In the genomic region with DNA sequence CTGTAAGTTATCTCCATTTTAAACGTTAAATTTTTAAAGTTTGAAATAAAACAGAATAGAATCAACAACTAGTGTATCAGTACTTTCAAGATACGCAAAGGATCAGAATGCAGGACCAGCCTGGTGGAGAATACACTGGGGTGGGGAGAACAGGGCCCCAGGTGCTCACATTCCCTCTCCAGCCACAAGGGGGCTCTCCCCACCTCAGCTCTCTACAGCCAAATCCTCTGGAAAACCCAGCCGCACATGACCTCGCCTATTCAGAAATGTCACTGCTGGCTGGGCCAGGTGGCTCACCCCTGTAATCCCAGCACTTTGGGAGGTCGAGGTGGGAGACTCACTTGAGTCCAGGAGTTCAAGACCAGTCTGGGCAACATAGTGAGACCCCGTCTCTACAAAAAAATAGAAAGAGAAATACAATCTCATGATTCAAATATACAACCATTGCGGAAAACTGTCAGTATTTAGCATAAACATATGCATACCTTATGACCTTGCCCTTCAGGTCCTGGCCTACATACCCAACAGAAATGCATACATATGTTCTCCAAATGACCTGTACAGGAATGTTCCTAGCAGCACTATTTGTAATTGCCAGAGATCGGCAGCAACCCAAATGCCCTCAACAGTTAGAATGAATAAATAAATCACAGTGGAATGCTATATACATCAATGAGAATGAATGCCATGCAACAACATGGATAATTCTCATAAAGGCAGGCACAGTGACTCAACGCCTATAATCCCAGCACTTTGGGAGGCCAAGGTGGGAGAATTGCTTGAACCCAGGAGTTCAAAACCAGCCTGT, we compare ENCODE assay signal across 9 cellular contexts. TPM values are rescaled to one million over a fixed set of nuclear protein-coding genes. Genes with fewer than 3 reads are reported as not detected.
DNase-seq lines count a peak whose midpoint lies in the region; ATAC-seq and TF ChIP-seq lines count a peak whose summit lies in the region.
"Had no signal": no experiment of that assay in that cellular context is flagged by ENCODE, and none has a peak within 500 bp of the region (broad histone marks: within the 10 kb centered on the region; RNA-seq: fewer than 3 reads in every experiment).

No MANE protein-coding gene starts in this region.

- H3K36me3 Mint-ChIP-seq in activated naive CD4-positive, alpha-beta T cell treated with anti-CD3 and anti-CD28 coated beads, Interleukin-2, amount 50 U/mL, for 72 hours: peaks cover 0 to 7% of the 10 kb centered on the region in 2 donors

- no peaks in the 10 kb centered on the region for H3K79me2 ChIP-seq in SU-DHL-6 (ENCODE audit: insufficient read depth, low read length)

- no peaks in the 10 kb centered on the region for H3F3A ChIP-seq in SU-DHL-6 (ENCODE audit: insufficient read depth)

- H3K9me3 ChIP-seq in SU-DHL-6 (ENCODE audit: insufficient read depth, low read length): no peaks in the 10 kb centered on the region
- no peaks in the 10 kb centered on the region for H3K9me3 ChIP-seq in right atrium auricular region

- peak; percentile 37 for DNase-seq in G401 (ENCODE audit: low spot score)
- DNase-seq in LNCaP clone FGC (ENCODE audit: low read depth): no peak
- peak; percentile 68 to 72 for DNase-seq in activated naive CD4-positive, alpha-beta T cell treated with anti-CD3 and anti-CD28 coated beads, Interleukin-2, amount 50 U/mL, for 72 hours (ENCODE audit: low spot score in 2 of 2)
- DNase-seq in right atrium auricular region (ENCODE audit: low spot score): peak; percentile 61
- DNase-seq in stimulated activated CD4-positive, alpha-beta T cell treated with anti-CD3 and anti-CD28 coated beads, Interleukin-12 subunit alpha, Interleukin-12 subunit beta, amount 100 ng/mL, for 48 hours (ENCODE audit: low read depth in 2 of 3, low spot score in 1 of 3): peak; percentile 37 to 66 (median 49)

- H2AFZ ChIP-seq in SU-DHL-6 (ENCODE audit: low read depth, low read length, severe bottlenecking): no peak overlapping the region

- H3K4me3 ChIP-seq in LNCaP clone FGC (ENCODE audit: low read depth, low read length) (no peak overlapping the region), SU-DHL-6 (ENCODE audit: insufficient read depth, low read length, poor library complexity, severe bottlenecking) (no peak overlapping the region), right atrium auricular region (no peak overlapping the region)

- no peak overlapping the region for H3K9ac ChIP-seq in SU-DHL-6 (ENCODE audit: low read length)

- H4K20me1 ChIP-seq in SU-DHL-6 (ENCODE audit: low read depth, low read length): no peaks in the 10 kb centered on the region

- no peaks in the 10 kb centered on the region for H3K9me2 ChIP-seq in SU-DHL-6 (replicated peaks; ENCODE audit: insufficient read depth, low read length)

- H3K4me2 ChIP-seq in SU-DHL-6 (ENCODE audit: low read depth, low read length, poor library complexity, severe bottlenecking): no peak overlapping the region

- H3K27ac Mint-ChIP-seq in activated naive CD4-positive, alpha-beta T cell treated with anti-CD3 and anti-CD28 coated beads, Interleukin-2, amount 50 U/mL, for 72 hours: no peak overlapping the region

- no peaks in the 10 kb centered on the region for H3K27me3 ChIP-seq in SU-DHL-6 (ENCODE audit: low read length)
- no peaks in the 10 kb centered on the region for H3K27me3 ChIP-seq in right atrium auricular region

- no peaks in the 10 kb centered on the region for H3K4me1 ChIP-seq in right atrium auricular region

- peak; percentile 49 for TF ChIP-seq CTCF in LNCaP clone FGC (IDR thresholded peaks at IDR 0.05; ENCODE audit: control insufficient read depth, extremely low read depth, insufficient read depth)
- TF ChIP-seq CTCF in SU-DHL-6 (IDR thresholded peaks at IDR 0.05; ENCODE audit: insufficient read depth, low read length, poor library complexity, severe bottlenecking): peak; percentile 71
- TF ChIP-seq CTCF in right atrium auricular region (IDR thresholded peaks at IDR 0.05): peak; percentile 21 to 75

- peaks cover 0 to 7% of the 10 kb centered on the region in 2 donors for H3K9me3 Mint-ChIP-seq in activated naive CD4-positive, alpha-beta T cell treated with anti-CD3 and anti-CD28 coated beads, Interleukin-2, amount 50 U/mL, for 72 hours

- H3K27ac ChIP-seq in SU-DHL-6 (ENCODE audit: low read depth, low read length): no peak overlapping the region
- H3K27ac ChIP-seq in right atrium auricular region: no peak overlapping the region

- no peaks in the 10 kb centered on the region for H3K36me3 ChIP-seq in SU-DHL-6 (ENCODE audit: low read length)
- H3K36me3 ChIP-seq in right atrium auricular region: no peaks in the 10 kb centered on the region

- in situ Hi-C loops in G401 (cut with HindIII; ENCODE audit: low sequenced_read_pairs): no loop called here

- peak; percentile 79 to 95 for ATAC-seq in activated naive CD4-positive, alpha-beta T cell treated with anti-CD3 and anti-CD28 coated beads, Interleukin-2, amount 50 U/mL, for 72 hours
- ATAC-seq in GM21786 (IDR thresholded peaks at IDR 0.05; ENCODE audit: unreplicated experiment) (no peak), GM19023 (IDR thresholded peaks at IDR 0.05; ENCODE audit: unreplicated experiment) (no peak)

RNA-seq across cellular contexts. Expression of a gene that starts 18.4 kb away (rescaled TPM):
- total RNA-seq in G401 (2014; rRNA removed; shearing (Covaris generic)): 1.7 TPM in 1 of 2 replicates, not detected in the other
- total RNA-seq in activated naive CD4-positive, alpha-beta T cell treated with anti-CD3 and anti-CD28 coated beads, Interleukin-2, amount 50 U/mL, for 72 hours: not detected
- not detected for total RNA-seq in right atrium auricular region
- total RNA-seq: aorta had no signal

RNA-seq across cellular contexts. Expression of a gene that starts 32.3 kb away (rescaled TPM):
- not detected in 2 replicates for total RNA-seq in G401 (2014; rRNA removed; shearing (Covaris generic))
- total RNA-seq in activated naive CD4-positive, alpha-beta T cell treated with anti-CD3 and anti-CD28 coated beads, Interleukin-2, amount 50 U/mL, for 72 hours: 1 to 10 TPM; 3.0 to 7.1 TPM
- under 1 TPM in 1 of 2 donors, not detected in 1; 0.90 TPM for total RNA-seq in right atrium auricular region

Comparison
In these comparisons a context has a peak if more than half of its experiments do, and no peak if none do; other contexts are left out.
1. ATAC-seq: peak in activated naive CD4-positive, alpha-beta T cell treated with anti-CD3 and anti-CD28 coated beads, Interleukin-2, amount 50 U/mL, for 72 hours (2 of 2); none in GM21786 (single experiment) and GM19023 (single experiment).
2. Peak in every context shown above with its lines, with median percentiles within 50 percentile points of each other: CTCF ChIP-seq.